In the genomic region with DNA sequence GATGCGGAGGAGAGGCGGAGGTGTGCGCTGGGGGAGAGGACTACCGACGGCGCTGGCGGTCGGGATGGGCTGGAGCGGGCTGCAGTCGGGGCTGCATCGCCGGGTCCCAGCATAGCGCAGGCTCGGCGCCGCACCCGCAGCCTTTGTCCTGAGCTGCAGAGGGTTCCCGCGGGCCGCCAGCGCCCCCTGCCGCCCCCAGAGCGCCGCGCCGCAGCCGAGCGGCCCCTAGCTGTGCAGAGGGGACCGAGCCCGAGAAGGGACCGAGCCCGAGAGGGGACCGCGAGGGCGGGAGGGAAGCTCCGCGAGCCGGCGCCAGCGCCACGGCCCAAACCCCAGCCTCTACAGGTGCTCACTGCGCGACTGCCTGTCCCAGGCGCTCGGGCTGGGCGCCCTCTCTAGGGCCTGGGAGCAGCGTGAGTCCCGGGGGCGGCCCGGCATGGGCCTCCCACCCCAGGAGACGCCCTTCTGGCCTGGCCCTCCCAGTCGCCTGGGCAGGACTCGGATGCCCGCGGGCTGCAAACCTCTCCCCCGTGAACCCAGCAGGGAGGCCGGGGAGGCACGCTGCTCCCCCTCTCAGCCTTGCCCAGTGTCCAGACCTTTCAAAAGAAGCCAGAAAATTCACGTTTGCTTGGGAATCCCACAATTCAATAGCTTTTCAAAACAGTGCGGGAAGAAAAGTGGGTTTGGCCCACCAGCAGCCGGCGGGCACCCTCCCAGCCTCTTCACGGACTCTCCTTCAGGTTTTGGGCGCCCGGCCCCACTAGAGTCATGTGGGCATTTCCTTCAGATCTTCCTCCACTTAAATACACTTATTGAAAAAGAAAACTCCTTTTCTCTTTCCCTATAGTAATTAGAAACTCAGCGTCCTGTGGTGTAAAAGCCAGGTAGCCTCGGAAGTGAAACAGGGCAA, we compare ENCODE assay signal across 8 cellular contexts.
DNase-seq lines count a peak whose midpoint lies in the region; ATAC-seq and TF ChIP-seq lines count a peak whose summit lies in the region.

No MANE protein-coding gene starts in this region.

- POLR2A ChIA-PET in CD8-positive, alpha-beta T cell (lab: Charles Lee) = no interaction called here
- POLR2A ChIA-PET in PC-3 (lab: Charles Lee; ENCODE audit: unreplicated experiment) = no interaction called here

- intact Hi-C loops in CD8-positive, alpha-beta T cell (cut with DNase I, micrococcal nuclease) = loop anchor here (1.0 to 10.0 kb wide), 4 partner anchors 777 to 1321 kb away; a partner anchor contains a TSS
- intact Hi-C loops in PC-3 (cut with micrococcal nuclease) (loop anchor here (5.0 kb wide), 1 partner anchor 87 kb away; no protein-coding TSS in a partner anchor), cardiac septum (cut with DNase I) (loop anchor here (1.0 to 5.0 kb wide), 5 partner anchors 92 to 933 kb away; a partner anchor contains a TSS), ovary (cut with DNase I) (loop anchor here (5.0 to 10.0 kb wide), 11 partner anchors 92 to 941 kb away; a partner anchor contains a TSS)

- no peaks in the 10 kb centered on the region for H3K9me3 ChIP-seq in CD8-positive, alpha-beta T cell (ENCODE audit: low read length)
- no peaks in the 10 kb centered on the region for H3K9me3 ChIP-seq in PC-3 (ENCODE audit: low read length)
- H3K9me3 ChIP-seq in ovary = no peaks in the 10 kb centered on the region

- WGBS in ovary, 3 donors = 2 to 4% (median 3%) methylated on average over 57 to 67 of the region's 67 CpGs

- no peak for TF ChIP-seq EP300 in Ishikawa (IDR thresholded peaks at IDR 0.05; ENCODE audit: borderline replicate concordance)
- TF ChIP-seq EP300 in ovary (IDR thresholded peaks at IDR 0.05) = no peak

- no peaks in the 10 kb centered on the region for H4K20me1 ChIP-seq in PC-3 (ENCODE audit: low read length)

- no peak overlapping the region for H3K27ac ChIP-seq in CD8-positive, alpha-beta T cell (ENCODE audit: low read depth, low read length)
- H3K27ac ChIP-seq in PC-3 (ENCODE audit: low read length) (no peak overlapping the region; the same call in 1 of the 2 replicates), ovary (no peak overlapping the region)

- no peaks in the 10 kb centered on the region for H3K36me3 Mint-ChIP-seq in CD8-positive, alpha-beta T cell

- TF ChIP-seq RAD21 in Ishikawa (IDR thresholded peaks at IDR 0.05; ENCODE audit: low read depth) = peak; percentile 87

- peak overlapping the region; percentile 87 for H2AFZ ChIP-seq in PC-3 (ENCODE audit: low read length)

- no peaks in the 10 kb centered on the region for H3K79me2 ChIP-seq in PC-3 (ENCODE audit: low read length)

- DNase-seq in CD8-positive, alpha-beta T cell = peak in 5 of 7 experiments; percentile 4 to 37 (median 30)
- peak; percentile 78 for DNase-seq in PC-3
- DNase-seq in activated naive CD8-positive, alpha-beta T cell treated with anti-CD3 and anti-CD28 coated beads, Interleukin-2, amount 50 U/mL, for 16 hours (ENCODE audit: low read depth, low spot score) = peak; percentile 11
- DNase-seq in cardiac septum (ENCODE audit: low spot score) = peak; percentile 81
- DNase-seq in ovary = peak; percentile 61 to 87 (median 75)
- no peak for DNase-seq in OCI-M2 (lab: John Stamatoyannopoulos, UW; ENCODE audit: unreplicated experiment)

- H3K4me1 Mint-ChIP-seq in CD8-positive, alpha-beta T cell (ENCODE audit: low read depth) = peaks cover 11% of the 10 kb centered on the region

- no peak overlapping the region for H3K4me3 Mint-ChIP-seq in CD8-positive, alpha-beta T cell

- no peak overlapping the region for H3K27ac Mint-ChIP-seq in CD8-positive, alpha-beta T cell

- peak; percentile 45 for TF ChIP-seq CTCF in CD8-positive, alpha-beta T cell (IDR thresholded peaks at IDR 0.05)
- TF ChIP-seq CTCF in PC-3 (conservative IDR thresholded peaks at IDR 0.05; ENCODE audit: low read depth, low read length) (peak; percentile 79), ovary (IDR thresholded peaks at IDR 0.05) (peak; percentile 65 to 90 (median 85))

- H3K9me2 ChIP-seq in PC-3 (replicated peaks; ENCODE audit: low read length) = no peaks in the 10 kb centered on the region

- ATAC-seq in CD8-positive, alpha-beta T cell = peak; percentile 65
- ATAC-seq in GM19463 (IDR thresholded peaks at IDR 0.05; ENCODE audit: unreplicated experiment) (peak; percentile 91), PC-3 (peak; percentile 91)

- peaks cover 70% of the 10 kb centered on the region for H3K27me3 Mint-ChIP-seq in CD8-positive, alpha-beta T cell (ENCODE audit: low read depth)

- H3K4me3 ChIP-seq in CD8-positive, alpha-beta T cell (ENCODE audit: low read depth, low read length) = no peak overlapping the region
- H3K4me3 ChIP-seq in PC-3 (ENCODE audit: low read length) = peak overlapping the region; percentile 55
- H3K4me3 ChIP-seq in ovary = no peak overlapping the region

- BruUV-seq in PC-3 (replicated peaks; lab: Mats Ljungman, UMichigan) = no TSS peak

- H3K4me2 ChIP-seq in PC-3 (ENCODE audit: low read length) = peak overlapping the region; percentile 75

- H3K36me3 ChIP-seq in CD8-positive, alpha-beta T cell (ENCODE audit: insufficient read depth, low read length) = no peaks in the 10 kb centered on the region
- H3K36me3 ChIP-seq in PC-3 (ENCODE audit: low read depth, low read length) (no peaks in the 10 kb centered on the region), ovary (no peaks in the 10 kb centered on the region)

- H3K9me3 Mint-ChIP-seq in CD8-positive, alpha-beta T cell = no peaks in the 10 kb centered on the region

- no peak for TF ChIP-seq POLR2A in ovary (IDR thresholded peaks at IDR 0.05)

- peak overlapping the region; percentile 33; the same call in 1 of the 2 replicates for H3K9ac ChIP-seq in PC-3 (ENCODE audit: low read length)

- CTCF ChIA-PET in CD8-positive, alpha-beta T cell (lab: Charles Lee) = interaction anchor here (1.6 kb wide), 1 partner anchor 776 kb away, joined by 10 read pairs; no protein-coding TSS in a partner anchor
- CTCF ChIA-PET in PC-3 (lab: Charles Lee) = interaction anchor here (0.6 to 1.0 kb wide), 2 partner anchors 92 to 201 kb away, joined by 3 read pairs; no protein-coding TSS in a partner anchor

- peaks cover 9% of the 10 kb centered on the region for H3K27me3 ChIP-seq in CD8-positive, alpha-beta T cell (ENCODE audit: insufficient read depth, low read length)
- H3K27me3 ChIP-seq in PC-3 (ENCODE audit: low read length) (no peaks in the 10 kb centered on the region), ovary (no peaks in the 10 kb centered on the region)

- H3K4me1 ChIP-seq in CD8-positive, alpha-beta T cell (ENCODE audit: insufficient read depth, low read length) = peaks cover 11% of the 10 kb centered on the region
- H3K4me1 ChIP-seq in PC-3 (ENCODE audit: insufficient read depth, low read length) (peaks cover 8% of the 10 kb centered on the region), ovary (ENCODE audit: insufficient read depth) (peaks cover 11% of the 10 kb centered on the region)

- H3F3A ChIP-seq in PC-3 (ENCODE audit: low read length, unreplicated experiment) = no peaks in the 10 kb centered on the region

TF ChIP-seq in Ishikawa, 13 proteins besides CTCF, POLR2A, EP300 and RAD21:
- TF ChIP-seq, protein P1, sequence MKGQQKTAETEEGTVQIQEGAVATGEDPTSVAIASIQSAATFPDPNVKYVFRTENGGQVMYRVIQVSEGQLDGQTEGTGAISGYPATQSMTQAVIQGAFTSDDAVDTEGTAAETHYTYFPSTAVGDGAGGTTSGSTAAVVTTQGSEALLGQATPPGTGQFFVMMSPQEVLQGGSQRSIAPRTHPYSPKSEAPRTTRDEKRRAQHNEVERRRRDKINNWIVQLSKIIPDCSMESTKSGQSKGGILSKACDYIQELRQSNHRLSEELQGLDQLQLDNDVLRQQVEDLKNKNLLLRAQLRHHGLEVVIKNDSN (IDR thresholded peaks at IDR 0.05) = no peak
- TF ChIP-seq, protein P2, sequence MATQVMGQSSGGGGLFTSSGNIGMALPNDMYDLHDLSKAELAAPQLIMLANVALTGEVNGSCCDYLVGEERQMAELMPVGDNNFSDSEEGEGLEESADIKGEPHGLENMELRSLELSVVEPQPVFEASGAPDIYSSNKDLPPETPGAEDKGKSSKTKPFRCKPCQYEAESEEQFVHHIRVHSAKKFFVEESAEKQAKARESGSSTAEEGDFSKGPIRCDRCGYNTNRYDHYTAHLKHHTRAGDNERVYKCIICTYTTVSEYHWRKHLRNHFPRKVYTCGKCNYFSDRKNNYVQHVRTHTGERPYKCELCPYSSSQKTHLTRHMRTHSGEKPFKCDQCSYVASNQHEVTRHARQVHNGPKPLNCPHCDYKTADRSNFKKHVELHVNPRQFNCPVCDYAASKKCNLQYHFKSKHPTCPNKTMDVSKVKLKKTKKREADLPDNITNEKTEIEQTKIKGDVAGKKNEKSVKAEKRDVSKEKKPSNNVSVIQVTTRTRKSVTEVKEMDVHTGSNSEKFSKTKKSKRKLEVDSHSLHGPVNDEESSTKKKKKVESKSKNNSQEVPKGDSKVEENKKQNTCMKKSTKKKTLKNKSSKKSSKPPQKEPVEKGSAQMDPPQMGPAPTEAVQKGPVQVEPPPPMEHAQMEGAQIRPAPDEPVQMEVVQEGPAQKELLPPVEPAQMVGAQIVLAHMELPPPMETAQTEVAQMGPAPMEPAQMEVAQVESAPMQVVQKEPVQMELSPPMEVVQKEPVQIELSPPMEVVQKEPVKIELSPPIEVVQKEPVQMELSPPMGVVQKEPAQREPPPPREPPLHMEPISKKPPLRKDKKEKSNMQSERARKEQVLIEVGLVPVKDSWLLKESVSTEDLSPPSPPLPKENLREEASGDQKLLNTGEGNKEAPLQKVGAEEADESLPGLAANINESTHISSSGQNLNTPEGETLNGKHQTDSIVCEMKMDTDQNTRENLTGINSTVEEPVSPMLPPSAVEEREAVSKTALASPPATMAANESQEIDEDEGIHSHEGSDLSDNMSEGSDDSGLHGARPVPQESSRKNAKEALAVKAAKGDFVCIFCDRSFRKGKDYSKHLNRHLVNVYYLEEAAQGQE (IDR thresholded peaks at IDR 0.05; ENCODE audit: low read depth) = no peak
- TF ChIP-seq YY1 (IDR thresholded peaks at IDR 0.05; ENCODE audit: low read depth) = no peak
- no peak for TF ChIP-seq CREB1 (IDR thresholded peaks at IDR 0.05; ENCODE audit: low read depth)
- TF ChIP-seq, protein P3, sequence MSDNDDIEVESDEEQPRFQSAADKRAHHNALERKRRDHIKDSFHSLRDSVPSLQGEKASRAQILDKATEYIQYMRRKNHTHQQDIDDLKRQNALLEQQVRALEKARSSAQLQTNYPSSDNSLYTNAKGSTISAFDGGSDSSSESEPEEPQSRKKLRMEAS (IDR thresholded peaks at IDR 0.05) = no peak
